8 cellular contexts compared by ENCODE assay signal in the genomic region with DNA sequence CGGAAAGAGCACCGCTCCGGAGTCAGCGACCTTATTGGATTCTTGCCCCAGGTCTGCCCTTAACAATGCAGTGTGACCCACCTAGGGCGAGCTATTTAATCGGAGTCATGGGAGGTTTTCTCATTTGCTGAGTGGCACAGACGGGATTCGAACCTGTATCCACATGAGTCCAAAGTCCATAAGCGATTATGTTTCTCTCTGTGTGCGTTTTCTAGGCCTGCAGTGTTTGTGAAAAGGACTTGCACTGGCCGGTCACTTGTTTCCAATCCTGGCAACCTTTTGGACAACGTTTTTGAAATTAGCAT. TPM values are rescaled to one million over a fixed set of nuclear protein-coding genes. Genes with fewer than 3 reads are reported as not detected.
DNase-seq lines count a peak whose midpoint lies in the region; ATAC-seq and TF ChIP-seq lines count a peak whose summit lies in the region.

No MANE protein-coding gene starts in this region.

- H3K27ac ChIP-seq in Panc1 (ENCODE audit: low read length), result 0 out of 2 replicates have a peak overlapping the region, but pooled peaks have one; percentile 11
- H3K27ac ChIP-seq in skin epidermis, result peak overlapping the region in 14 of 21 experiments; percentile 22 to 94 (median 86)

- H3K27me3 ChIP-seq in Panc1 (ENCODE audit: control insufficient read depth, insufficient read depth, low read length), result no peaks in the 10 kb centered on the region

- no TSS peak for BruUV-seq in Panc1 (replicated peaks; lab: Mats Ljungman, UMichigan)

- in situ Hi-C loops in Panc1 (cut with HindIII; ENCODE audit: low pct_unique_long_range_greater_than_20kb, low sequenced_read_pairs), result no loop called here

- H3K9me3 ChIP-seq in Panc1 (ENCODE audit: control insufficient read depth, insufficient read depth, low read depth, low read length), result no peaks in the 10 kb centered on the region

- ATAC-seq in Panc1 (no peak; the same call in 1 of the 2 replicates), GM18867 (IDR thresholded peaks at IDR 0.05; ENCODE audit: unreplicated experiment) (no peak)

- POLR2A ChIA-PET in Panc1 (lab: Charles Lee), result interaction anchor here (0.8 kb wide), 1 partner anchor 119 kb away, joined by 3 read pairs; no protein-coding TSS in a partner anchor

- CTCF ChIA-PET in Panc1 (lab: Charles Lee), result no interaction called here

- intact Hi-C loops in Panc1 (cut with micrococcal nuclease; ENCODE audit: unreplicated experiment), result no loop called here

- H3K4me3 ChIP-seq in GM12875 (ENCODE audit: low read depth, low read length) (peak overlapping the region; percentile 93), Panc1 (ENCODE audit: low read depth in 2 of 2, low read length in 2 of 2) (peak overlapping the region; percentile 49 to 65), foreskin fibroblast (ENCODE audit: low read depth in 1 of 2, low read length in 2 of 2) (peak overlapping the region; percentile 78 to 85), skin epidermis (peak overlapping the region; percentile 69 to 95 (median 86))

- H3K4me1 ChIP-seq in Panc1 (ENCODE audit: control insufficient read depth, insufficient read depth, low read length), result peaks cover 16% of the 10 kb centered on the region

- TF ChIP-seq CTCF in GM12875 (IDR thresholded peaks at IDR 0.05; ENCODE audit: borderline replicate concordance, insufficient read depth, low read depth, low read length), result no peak
- no peak for TF ChIP-seq CTCF in Panc1 (IDR thresholded peaks at IDR 0.05)
- no peak for TF ChIP-seq CTCF in foreskin fibroblast (IDR thresholded peaks at IDR 0.05; ENCODE audit: low read depth, low read length)

- H3K36me3 ChIP-seq in Panc1 (ENCODE audit: control insufficient read depth, insufficient read depth, low read length), result no peaks in the 10 kb centered on the region; the same call in 1 of the 2 replicates

- DNase-seq in Panc1 (ENCODE audit: low read depth, low spot score) (no peak), foreskin fibroblast (peak in 1 of 2 donors; percentile 6), T-helper 9 cell (no peak), cerebellar nuclear complex (lab: John Stamatoyannopoulos, UW) (no peak), islet precursor cell (no peak)

RNA-seq across cellular contexts. Expression of gene HDGFL3, which starts 0.7 kb away (rescaled TPM):
- 34.1 TPM for total RNA-seq in Panc1 (2021; ENCODE audit: unreplicated experiment)
- polyA plus RNA-seq in Panc1 (2012; ENCODE audit: insufficient read length), result 19.7 TPM
